8 cellular contexts compared by ENCODE assay signal in genomic region chr9:133403766-133404439, GRCh38. TPM values are rescaled to one million over a fixed set of nuclear protein-coding genes. Genes with fewer than 3 reads are reported as not detected.
DNase-seq lines count a peak whose midpoint lies in the region; ATAC-seq and TF ChIP-seq lines count a peak whose summit lies in the region.

No MANE protein-coding gene starts in this region.

- H3K4me3 ChIP-seq in GM12875 (ENCODE audit: low read depth, low read length) (no peak overlapping the region), OCI-LY3 (ENCODE audit: low read length) (no peak overlapping the region)

- H2AFZ ChIP-seq in OCI-LY3 (ENCODE audit: low read depth, low read length): no peak overlapping the region

- H3K4me3 Mint-ChIP-seq in immature natural killer cell: no peak overlapping the region

- peak overlapping the region in 2 of 6 donors; percentile 41 to 46 for H3K27ac Mint-ChIP-seq in immature natural killer cell

- peaks cover 4 to 24% (median 5%) of the 10 kb centered on the region in 3 donors for H3K36me3 Mint-ChIP-seq in immature natural killer cell

- DNase-seq in activated effector memory CD4-positive, alpha-beta T cell treated with Interleukin-2 at 50 U/mL for 16 hours: peak; percentile 37
- peak; percentile 26 to 51 (median 43) for DNase-seq in immature natural killer cell
- peak; percentile 19 to 25 for DNase-seq in stimulated activated CD8-positive, alpha-beta memory T cell treated with anti-CD3 and anti-CD28 coated beads, Interleukin-15, amount 100 ng/mL, for 4 hours (ENCODE audit: low read depth in 2 of 2)
- no peak for DNase-seq in NCI-H1105 treated with DMSO at 0.1 percent for 48 hours (lab: John Stamatoyannopoulos, UW)

- H3K9ac ChIP-seq in OCI-LY3 (ENCODE audit: low read length): no peak overlapping the region

- H3K9me3 ChIP-seq in OCI-LY3 (ENCODE audit: insufficient read depth, low read length): no peaks in the 10 kb centered on the region

- TF ChIP-seq CTCF in GM12875 (IDR thresholded peaks at IDR 0.05; ENCODE audit: borderline replicate concordance, insufficient read depth, low read depth, low read length) (peak; percentile 62), OCI-LY3 (IDR thresholded peaks at IDR 0.05; ENCODE audit: low read depth, low read length) (peak; percentile 53)

- H3K36me3 ChIP-seq in OCI-LY3 (replicated peaks; ENCODE audit: low read depth, low read length): peaks cover 27% of the 10 kb centered on the region

- no peaks in the 10 kb centered on the region for H4K20me1 ChIP-seq in OCI-LY3 (ENCODE audit: insufficient read depth, low read length)

- no peaks in the 10 kb centered on the region for H3K27me3 ChIP-seq in OCI-LY3 (ENCODE audit: low read depth, low read length)

- H3K79me2 ChIP-seq in OCI-LY3 (ENCODE audit: low read length): no peaks in the 10 kb centered on the region

- H3K27me3 Mint-ChIP-seq in immature natural killer cell (ENCODE audit: low read depth in 3 of 3): peaks cover 0 to 2% (median 0%) of the 10 kb centered on the region in 3 donors

- H3K4me2 ChIP-seq in OCI-LY3 (ENCODE audit: low read length): no peak overlapping the region

- H3K9me3 Mint-ChIP-seq in immature natural killer cell: no peaks in the 10 kb centered on the region

- H3K4me1 ChIP-seq in OCI-LY3 (ENCODE audit: low read length): no peaks in the 10 kb centered on the region

- no peaks in the 10 kb centered on the region for H3K4me1 Mint-ChIP-seq in immature natural killer cell

- H3K27ac ChIP-seq in OCI-LY3 (ENCODE audit: low read length): no peak overlapping the region

- ATAC-seq in GM21576 (IDR thresholded peaks at IDR 0.05; ENCODE audit: unreplicated experiment) (no peak), GM19467 (IDR thresholded peaks at IDR 0.05; ENCODE audit: unreplicated experiment) (no peak)

RNA-seq across cellular contexts. Expression of gene REXO4, which starts 13.9 kb away (rescaled TPM):
- polyA plus RNA-seq in immature natural killer cell: 10 to 100 TPM in 2 of 3 donors, 1 to 10 TPM in 1; 6.9 to 27.4 (median 11.5) TPM

RNA-seq across cellular contexts. Expression of gene ADAMTS13, which starts 18.3 kb away (rescaled TPM):
- under 1 TPM in 2 of 3 donors, not detected in 1; 0.33 to 0.73 TPM for polyA plus RNA-seq in immature natural killer cell

RNA-seq across cellular contexts. Expression of gene STKLD1, which starts 27.7 kb away (rescaled TPM):
- polyA plus RNA-seq in immature natural killer cell: under 1 TPM in 2 of 3 donors, not detected in 1; 0.55 to 0.96 TPM

RNA-seq across cellular contexts. Expression of gene SURF4, which starts 28.0 kb away (rescaled TPM):
- 100 to 1,000 TPM; 195 to 304 (median 198) TPM for polyA plus RNA-seq in immature natural killer cell

RNA-seq across cellular contexts. Expression of gene SURF2, which starts 47.6 kb away (rescaled TPM):
- 10 to 100 TPM; 30.2 to 36.9 (median 34.5) TPM for polyA plus RNA-seq in immature natural killer cell
